In the genomic region with DNA sequence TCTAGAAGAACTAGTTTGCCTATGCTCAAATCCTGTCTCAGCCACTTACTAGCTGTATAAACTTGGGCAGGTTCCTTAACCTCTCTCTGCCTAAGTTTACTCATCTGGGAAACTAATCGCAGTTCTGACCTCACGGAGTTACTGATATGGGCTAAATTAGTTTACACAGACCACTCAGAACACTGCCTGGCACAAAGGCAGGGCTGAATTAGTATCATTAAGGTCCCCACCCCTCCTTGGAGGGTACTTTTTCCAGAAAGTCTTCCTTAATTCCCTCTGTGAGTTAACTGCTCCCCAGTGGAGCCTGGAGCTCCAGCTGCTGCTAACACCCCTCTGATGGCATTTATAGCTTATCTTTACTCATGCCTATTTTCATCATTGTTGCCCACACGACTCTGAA, we compare ENCODE assay signal across 2 cellular contexts.
A peak's percentile ranks its signal among the peaks of the same experiment; 100 is the strongest.
TF ChIP-seq lines count a peak whose summit lies in the region.

No MANE protein-coding gene starts in this region.

TF ChIP-seq in IMR-90, 13 proteins besides CTCF, POLR2A, EP300 and RAD21:
- TF ChIP-seq MAZ (IDR thresholded peaks at IDR 0.05; ENCODE audit: borderline replicate concordance, low read depth, low read length) (no peak), FOS (IDR thresholded peaks at IDR 0.05; ENCODE audit: low read depth, low read length) (no peak), RCOR1 (IDR thresholded peaks at IDR 0.05; ENCODE audit: insufficient replicate concordance, low read length) (no peak), SMC3 (IDR thresholded peaks at IDR 0.05; ENCODE audit: low read depth, low read length) (no peak), BHLHE40 (IDR thresholded peaks at IDR 0.05; ENCODE audit: low read depth, low read length) (no peak)
TF ChIP-seq in IMR-90: peak in this region for 0.

TF ChIP-seq in K562, 482 proteins besides CTCF, POLR2A, EP300 and RAD21:
- TF ChIP-seq STAT5B (CRISPR knock-in tag; IDR thresholded peaks at IDR 0.05) = no peak
- TF ChIP-seq HMBOX1 (IDR thresholded peaks at IDR 0.05) = peak; percentile 74
